11 cellular contexts compared by ENCODE assay signal in genomic region chr11:105610796-105611361, GRCh38. TPM values are rescaled to one million over a fixed set of nuclear protein-coding genes. Genes with fewer than 3 reads are reported as not detected.
DNase-seq lines count a peak whose midpoint lies in the region; ATAC-seq and TF ChIP-seq lines count a peak whose summit lies in the region.
"Had no signal": no experiment of that assay in that cellular context is flagged by ENCODE, and none has a peak within 500 bp of the region (broad histone marks: within the 10 kb centered on the region; RNA-seq: fewer than 3 reads in every experiment).

No MANE protein-coding gene starts in this region.

- H3K4me2 ChIP-seq in fibroblast of lung (ENCODE audit: extremely low read depth, insufficient read depth, low read length) (peak overlapping the region; percentile 93), parathyroid adenoma (ENCODE audit: low read length) (peak overlapping the region; percentile 49)

- H3K9me3 ChIP-seq in fibroblast of lung (ENCODE audit: control insufficient read depth, insufficient read depth, low read depth, low read length) (no peaks in the 10 kb centered on the region), parathyroid adenoma (ENCODE audit: control insufficient read depth, low read length) (no peaks in the 10 kb centered on the region)
- no peaks in the 10 kb centered on the region for H3K9me3 ChIP-seq in CD8-positive, alpha-beta T cell (ENCODE audit: low read length)
- H3K9me3 ChIP-seq: prostate gland, uterus had no signal

- H3K9ac ChIP-seq in fibroblast of lung (ENCODE audit: insufficient read depth, low read length) (no peak overlapping the region), parathyroid adenoma (no peak overlapping the region)

- H3K4me1 Mint-ChIP-seq in CD8-positive, alpha-beta T cell (ENCODE audit: low read depth), result peaks cover 17% of the 10 kb centered on the region
- H3K4me1 Mint-ChIP-seq: activated naive CD8-positive, alpha-beta T cell treated with anti-CD3 and anti-CD28 coated beads, Interleukin-2, amount 10 ng/mL, durations not matched to agents 7 days and 5 days had no signal

- peaks cover 30% of the 10 kb centered on the region for H3K27me3 Mint-ChIP-seq in CD8-positive, alpha-beta T cell (ENCODE audit: low read depth)

- H3K27me3 ChIP-seq in fibroblast of lung (ENCODE audit: control insufficient read depth, insufficient read depth, low read length) (peaks cover 5% of the 10 kb centered on the region), parathyroid adenoma (ENCODE audit: control insufficient read depth, insufficient read depth, low read length) (no peaks in the 10 kb centered on the region)
- no peaks in the 10 kb centered on the region for H3K27me3 ChIP-seq in CD8-positive, alpha-beta T cell (ENCODE audit: insufficient read depth, low read length)

- H3K4me3 ChIP-seq in fibroblast of lung (replicated peaks in 1 of 4; ENCODE audit: control extremely low read depth in 1 of 4, insufficient read depth in 1 of 4, low read depth in 3 of 4, low read length in 4 of 4) (peak overlapping the region; percentile 43 to 70 (median 54)), parathyroid adenoma (ENCODE audit: low read depth, low read length) (no peak overlapping the region)
- no peak overlapping the region for H3K4me3 ChIP-seq in CD8-positive, alpha-beta T cell (ENCODE audit: low read depth, low read length)

- peaks cover 1% of the 10 kb centered on the region for H3K9me3 Mint-ChIP-seq in CD8-positive, alpha-beta T cell
- H3K9me3 Mint-ChIP-seq: activated naive CD8-positive, alpha-beta T cell treated with anti-CD3 and anti-CD28 coated beads, Interleukin-2, amount 10 ng/mL, durations not matched to agents 7 days and 5 days had no signal

- H3K4me3 Mint-ChIP-seq in CD8-positive, alpha-beta T cell, result no peak overlapping the region

- no peaks in the 10 kb centered on the region for H3K36me3 Mint-ChIP-seq in CD8-positive, alpha-beta T cell
- H3K36me3 Mint-ChIP-seq: activated naive CD8-positive, alpha-beta T cell treated with anti-CD3 and anti-CD28 coated beads, Interleukin-2, amount 10 ng/mL, durations not matched to agents 7 days and 5 days had no signal

- H3K27ac ChIP-seq in fibroblast of lung (ENCODE audit: insufficient read depth, low read length) (no peak overlapping the region), parathyroid adenoma (no peak overlapping the region)
- no peak overlapping the region for H3K27ac ChIP-seq in CD8-positive, alpha-beta T cell (ENCODE audit: low read depth, low read length)
- H3K27ac ChIP-seq: prostate gland, uterus had no signal

- POLR2A ChIA-PET in CD8-positive, alpha-beta T cell (lab: Charles Lee), result no interaction called here

- in situ Hi-C loops in Caki2 (cut with HindIII; ENCODE audit: low pct_unique_long_range_greater_than_20kb, low sequenced_read_pairs), result no loop called here

- CTCF ChIA-PET in CD8-positive, alpha-beta T cell (lab: Charles Lee), result no interaction called here

- no peak overlapping the region for H3K27ac Mint-ChIP-seq in CD8-positive, alpha-beta T cell
- H3K27ac Mint-ChIP-seq: activated naive CD8-positive, alpha-beta T cell treated with anti-CD3 and anti-CD28 coated beads, Interleukin-2, amount 10 ng/mL, durations not matched to agents 7 days and 5 days had no signal

- intact Hi-C loops in CD8-positive, alpha-beta T cell (cut with DNase I, micrococcal nuclease), result no loop called here

- no peaks in the 10 kb centered on the region for H3K79me2 ChIP-seq in fibroblast of lung (ENCODE audit: control insufficient read depth, insufficient read depth, low read length)
- H3K79me2 ChIP-seq in parathyroid adenoma, result no peaks in the 10 kb centered on the region

- TF ChIP-seq CTCF in fibroblast of lung (conservative IDR thresholded peaks at IDR 0.05 in 1 of 2, IDR thresholded peaks at IDR 0.05 in 1 of 2; ENCODE audit: low read depth in 1 of 2, low read length in 2 of 2), result no peak
- no peak for TF ChIP-seq CTCF in parathyroid adenoma (IDR thresholded peaks at IDR 0.05)
- TF ChIP-seq CTCF in CD8-positive, alpha-beta T cell (IDR thresholded peaks at IDR 0.05), result no peak

- no peak for ATAC-seq in HG03196 (IDR thresholded peaks at IDR 0.05; ENCODE audit: unreplicated experiment)
- ATAC-seq in GM18858 (IDR thresholded peaks at IDR 0.05; ENCODE audit: unreplicated experiment), result no peak
- ATAC-seq in CD8-positive, alpha-beta T cell, result no peak

- H4K20me1 ChIP-seq in fibroblast of lung (ENCODE audit: control insufficient read depth, extremely low read depth, insufficient read depth, low read length), result no peaks in the 10 kb centered on the region

- peaks cover 6% of the 10 kb centered on the region for H3K4me1 ChIP-seq in fibroblast of lung (ENCODE audit: control insufficient read depth, extremely low read depth, insufficient read depth, low read length)
- H3K4me1 ChIP-seq in parathyroid adenoma, result no peaks in the 10 kb centered on the region
- H3K4me1 ChIP-seq in CD8-positive, alpha-beta T cell (ENCODE audit: insufficient read depth, low read length), result no peaks in the 10 kb centered on the region
- H3K4me1 ChIP-seq: prostate gland had no signal

- H2AFZ ChIP-seq in fibroblast of lung (ENCODE audit: low read length), result peak overlapping the region; percentile 68
- H2AFZ ChIP-seq in parathyroid adenoma, result no peak overlapping the region

- DNase-seq in Caki2 (ENCODE audit: low read depth) (peak; percentile 66), SK-N-DZ (ENCODE audit: low spot score) (peak; percentile 20), fibroblast of lung (ENCODE audit: low read depth in 2 of 2) (no peak), SIG-M5 treated with dmso at 0.1 percent for 504 hours (lab: John Stamatoyannopoulos, UW; ENCODE audit: unreplicated experiment) (no peak)
- DNase-seq in CD8-positive, alpha-beta T cell, result no peak
- DNase-seq: activated naive CD8-positive, alpha-beta T cell treated with anti-CD3 and anti-CD28 coated beads, Interleukin-2, amount 10 ng/mL, durations not matched to agents 7 days and 5 days had no signal

- H3K36me3 ChIP-seq in fibroblast of lung (ENCODE audit: control insufficient read depth, insufficient read depth, low read length) (no peaks in the 10 kb centered on the region), parathyroid adenoma (ENCODE audit: control insufficient read depth, insufficient read depth, low read length) (no peaks in the 10 kb centered on the region)
- no peaks in the 10 kb centered on the region for H3K36me3 ChIP-seq in CD8-positive, alpha-beta T cell (ENCODE audit: insufficient read depth, low read length)
- H3K36me3 ChIP-seq: prostate gland, uterus had no signal

RNA-seq across cellular contexts. Expression of gene GRIA4, which starts 1.0 kb away (rescaled TPM):
- total RNA-seq in Caki2 (2014; rRNA removed; shearing (Covaris generic); ENCODE audit: low replicate concordance), result 17.1 and 28.8 TPM in 2 replicates
- 42.5 and 43.3 TPM in 2 replicates for polyA plus RNA-seq in SK-N-DZ (2014; cell fraction: cytosol; rRNA removed)
- polyA plus RNA-seq in SK-N-DZ (2014; cell fraction: nucleus; rRNA removed), result 28.9 and 39.9 TPM in 2 replicates
- total RNA-seq in fibroblast of lung, result under 0.01 and 0.50 TPM in 2 replicates
- 0.15 and 0.61 TPM in 2 replicates for polyA plus RNA-seq in fibroblast of lung
- 0.07 and 0.28 TPM in 2 replicates for polyA plus RNA-seq in fibroblast of lung (2012)
- not detected in 2 replicates for polyA minus RNA-seq in fibroblast of lung (ENCODE audit: low replicate concordance)
- total RNA-seq in CD8-positive, alpha-beta T cell, result not detected
- total RNA-seq: activated naive CD8-positive, alpha-beta T cell treated with anti-CD3 and anti-CD28 coated beads, Interleukin-2, amount 10 ng/mL, durations not matched to agents 7 days and 5 days; prostate gland had no signal

Comparison
In these comparisons a context has a peak if more than half of its experiments do, and no peak if none do; other contexts are left out.
1. DNase-seq: peak in Caki2 (single experiment) and SK-N-DZ (single experiment); none in fibroblast of lung (0 of 2), SIG-M5 treated with dmso at 0.1 percent for 504 hours (single experiment) and CD8-positive, alpha-beta T cell (0 of 7).
2. H3K4me3 ChIP-seq: peak in fibroblast of lung (4 of 4); none in parathyroid adenoma (single experiment) and CD8-positive, alpha-beta T cell (single experiment).
3. RNA of gene GRIA4, which starts 1.0 kb away (total RNA-seq): 17.1 to 28.8 TPM in Caki2; under 0.01 to 0.50 TPM in fibroblast of lung and not detected in CD8-positive, alpha-beta T cell; every median in the first group is over 10 times any median in the second.